ENCODE assay signal across 23 cellular contexts in the genomic region with DNA sequence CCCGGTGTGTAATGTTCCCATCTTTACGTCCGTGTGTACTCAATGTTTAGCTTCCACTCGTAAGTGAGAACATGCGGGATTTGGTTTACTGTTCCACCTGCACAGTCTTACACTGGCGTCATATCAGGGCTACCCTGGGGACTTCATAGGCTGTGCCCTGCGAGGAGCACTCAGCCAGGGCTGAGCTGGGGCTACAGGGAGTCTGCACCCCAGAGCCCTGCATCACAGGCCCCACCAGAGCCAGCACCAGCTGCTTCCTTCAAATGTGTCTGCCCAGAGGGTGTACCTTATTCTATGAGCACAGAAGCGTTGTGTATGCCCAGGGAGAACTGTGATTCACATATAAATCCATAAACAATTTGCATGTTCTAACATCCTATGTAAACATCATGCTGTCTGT.
"Had no signal": no experiment of that assay in that cellular context is flagged by ENCODE, and none has a peak within 500 bp of the region (broad histone marks: within the 10 kb centered on the region; RNA-seq: fewer than 3 reads in every experiment).

No MANE protein-coding gene starts in this region.

- H3K27me3 Mint-ChIP-seq: effector memory CD8-positive, alpha-beta T cell; stimulated activated naive B cell treated with anti-CD40 and anti-IgM and Interleukin-4, amounts not matched to agents 10 μg/mL and 1 μg/mL and 100 μg/mL, for 72 hours had no signal

- H3K27me3 ChIP-seq: right atrium auricular region, transverse colon, vagina had no signal

- H3K27ac Mint-ChIP-seq: effector memory CD8-positive, alpha-beta T cell; nephron progenitor cell; stimulated activated naive B cell treated with anti-CD40 and anti-IgM and Interleukin-4, amounts not matched to agents 10 μg/mL and 1 μg/mL and 100 μg/mL, for 72 hours; stimulated activated naive CD8-positive, alpha-beta T cell treated with anti-CD3 and anti-CD28 coated beads, Interleukin-15, amount 100 ng/mL, for 72 hours had no signal

- H3K4me1 ChIP-seq: esophagus squamous epithelium, heart right ventricle, lower lobe of right lung, prostate gland, right atrium auricular region, suprapubic skin, transverse colon had no signal

- H3K9me3 ChIP-seq: esophagus squamous epithelium, lower lobe of right lung, prostate gland, right atrium auricular region, suprapubic skin, transverse colon, vagina had no signal

- DNase-seq: cortex of kidney; effector memory CD8-positive, alpha-beta T cell; erythroblast; esophagus squamous epithelium; foreskin melanocyte; glutamatergic neuron; heart right ventricle; hippocampal formation; left cardiac atrium; left ventricle myocardium superior; lower lobe of right lung; nephron progenitor cell; nucleus accumbens; stimulated activated CD4-positive, alpha-beta T cell treated with anti-CD3 and anti-CD28 coated beads, Interleukin-2, amount 100 ng/mL, for 24 hours; stimulated activated CD4-positive, alpha-beta T cell treated with anti-CD3 and anti-CD28 coated beads, Interleukin-4, amount 100 ng/mL, for 4 hours; stimulated activated naive B cell treated with anti-CD40 and anti-IgM and Interleukin-4, amounts not matched to agents 10 μg/mL and 1 μg/mL and 100 μg/mL, for 72 hours; stimulated activated naive CD8-positive, alpha-beta T cell treated with anti-CD3 and anti-CD28 coated beads, Interleukin-15, amount 100 ng/mL, for 72 hours; transverse colon had no signal

- H3K4me3 Mint-ChIP-seq: effector memory CD8-positive, alpha-beta T cell; nephron progenitor cell; stimulated activated naive B cell treated with anti-CD40 and anti-IgM and Interleukin-4, amounts not matched to agents 10 μg/mL and 1 μg/mL and 100 μg/mL, for 72 hours; stimulated activated naive CD8-positive, alpha-beta T cell treated with anti-CD3 and anti-CD28 coated beads, Interleukin-15, amount 100 ng/mL, for 72 hours had no signal

- H3K36me3 Mint-ChIP-seq: stimulated activated naive B cell treated with anti-CD40 and anti-IgM and Interleukin-4, amounts not matched to agents 10 μg/mL and 1 μg/mL and 100 μg/mL, for 72 hours had no signal

- ATAC-seq: effector memory CD8-positive, alpha-beta T cell; heart right ventricle; left cardiac atrium; left ventricle myocardium superior; sciatic nerve had no signal

- H3K36me3 ChIP-seq: esophagus squamous epithelium, heart right ventricle, lower lobe of right lung, prostate gland, right atrium auricular region, suprapubic skin, transverse colon, vagina had no signal

- H3K9me3 Mint-ChIP-seq: effector memory CD8-positive, alpha-beta T cell; nephron progenitor cell; stimulated activated naive B cell treated with anti-CD40 and anti-IgM and Interleukin-4, amounts not matched to agents 10 μg/mL and 1 μg/mL and 100 μg/mL, for 72 hours; stimulated activated naive CD8-positive, alpha-beta T cell treated with anti-CD3 and anti-CD28 coated beads, Interleukin-15, amount 100 ng/mL, for 72 hours had no signal

- H3K4me3 ChIP-seq: esophagus squamous epithelium, heart right ventricle, lower lobe of right lung, prostate gland, right atrium auricular region, suprapubic skin, transverse colon, vagina had no signal

- H3K4me1 Mint-ChIP-seq: stimulated activated naive B cell treated with anti-CD40 and anti-IgM and Interleukin-4, amounts not matched to agents 10 μg/mL and 1 μg/mL and 100 μg/mL, for 72 hours; stimulated activated naive CD8-positive, alpha-beta T cell treated with anti-CD3 and anti-CD28 coated beads, Interleukin-15, amount 100 ng/mL, for 72 hours had no signal

- H3K27ac ChIP-seq: esophagus squamous epithelium, heart right ventricle, lower lobe of right lung, prostate gland, right atrium auricular region, suprapubic skin, transverse colon, vagina had no signal
